Comparison of ENCODE assay signal across 23 cellular contexts in the genomic region with DNA sequence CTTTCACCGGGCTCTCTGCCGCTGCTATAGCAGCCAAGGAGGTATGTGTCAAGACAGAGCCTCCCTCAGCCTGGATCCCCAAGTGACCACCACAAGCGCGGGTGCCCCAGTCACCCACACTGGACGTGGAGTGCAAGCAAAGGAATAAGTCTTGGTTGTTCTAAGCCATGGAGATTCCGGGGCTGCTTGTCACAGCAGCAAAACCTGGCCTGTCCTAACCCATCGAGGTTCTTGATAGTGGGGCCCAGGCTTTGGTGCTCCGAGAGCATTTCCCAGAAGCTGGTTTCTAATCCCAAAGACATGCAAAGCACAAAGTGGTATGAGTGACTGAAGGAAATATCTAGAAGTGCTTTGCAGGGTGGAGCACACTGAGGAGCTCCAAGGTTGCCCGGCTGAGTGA. TPM values are rescaled to one million over a fixed set of nuclear protein-coding genes. Genes with fewer than 3 reads are reported as not detected.
A peak's percentile ranks its signal among the peaks of the same experiment; 100 is the strongest.
DNase-seq lines count a peak whose midpoint lies in the region; ATAC-seq, FAIRE-seq and TF ChIP-seq lines count a peak whose summit lies in the region.
"Had no signal": no experiment of that assay in that cellular context is flagged by ENCODE, and none has a peak within 500 bp of the region (broad histone marks: within the 10 kb centered on the region; RNA-seq: fewer than 3 reads in every experiment).

No MANE protein-coding gene starts in this region.

- POLR2A ChIA-PET in HepG2 (lab: Yijun Ruan, JAX): no interaction called here

- in situ Hi-C loops in HepG2 (cut with HindIII; ENCODE audit: extremely low pct_ligation_motif_present, low pct_unique_long_range_greater_than_20kb) (no loop called here), GM13976 (cut with MboI; ENCODE audit: low sequenced_read_pairs, unreplicated experiment) (no loop called here)

- TF ChIP-seq POLR2A in HepG2 (IDR thresholded peaks at IDR 0.05; ENCODE audit: insufficient read depth in 1 of 2, low read depth in 2 of 2, low read length in 2 of 2): no peak
- TF ChIP-seq POLR2A in right lobe of liver (IDR thresholded peaks at IDR 0.05): no peak
- TF ChIP-seq POLR2A in adrenal gland (IDR thresholded peaks at IDR 0.05): no peak

- BruUV-seq in HepG2 (replicated peaks; lab: Mats Ljungman, UMichigan): no TSS peak

- TF ChIP-seq CTCF in HepG2 (CRISPR knock-in tag; IDR thresholded peaks at IDR 0.05) (no peak), right lobe of liver (IDR thresholded peaks at IDR 0.05) (no peak), adrenal gland (IDR thresholded peaks at IDR 0.05) (no peak), neural crest cell (conservative IDR thresholded peaks at IDR 0.05) (no peak), GM13976 (IDR thresholded peaks at IDR 0.05; ENCODE audit: borderline replicate concordance, control extremely low read depth, extremely low read depth, insufficient read depth, missing control alignments) (no peak)

- no peak for FAIRE-seq in HepG2 (lab: Jason Lieb, UNC)
- FAIRE-seq: A549, D721Med, G401.6, GM12891, GM18507 had no signal

- no peaks in the 10 kb centered on the region for H3K27me3 Mint-ChIP-seq in neural crest cell (ENCODE audit: low read depth)
- H3K27me3 Mint-ChIP-seq: B cell; CD4-positive, alpha-beta T cell had no signal

- no peak overlapping the region for H3K4me3 Mint-ChIP-seq in neural crest cell
- H3K4me3 Mint-ChIP-seq: B cell; CD4-positive, alpha-beta T cell; CD8-positive, alpha-beta T cell had no signal

- CTCF ChIA-PET in HepG2 (lab: Yijun Ruan, JAX; ENCODE audit: low intra/inter-chr PET ratio, low total read pairs): no interaction called here

- no peaks in the 10 kb centered on the region for H3K9me3 Mint-ChIP-seq in neural crest cell
- H3K9me3 Mint-ChIP-seq: CD4-positive, alpha-beta T cell; CD8-positive, alpha-beta T cell had no signal

- H3K36me3 Mint-ChIP-seq in neural crest cell (ENCODE audit: low read depth): peaks cover 15% of the 10 kb centered on the region

- TF ChIP-seq RAD21 in HepG2 (CRISPR knock-in tag; IDR thresholded peaks at IDR 0.05): no peak

- no peak overlapping the region for H3K9ac ChIP-seq in HepG2 (ENCODE audit: insufficient read depth, low read depth, low read length)
- H3K9ac ChIP-seq: BLaER1 treated with 17β-estradiol and CSF1 and Interleukin-3, amounts not matched to agents 10 nM and 100 nM had no signal

- no peak overlapping the region for H3K4me2 ChIP-seq in HepG2 (ENCODE audit: low read depth, low read length)
- H3K4me2 ChIP-seq: A549; BLaER1 treated with 17β-estradiol and CSF1 and Interleukin-3, amounts not matched to agents 10 nM and 100 nM had no signal

- H4K20me1 ChIP-seq in HepG2 (ENCODE audit: insufficient read depth, low read length): no peaks in the 10 kb centered on the region

- no peak for TF ChIP-seq EP300 in HepG2 (IDR thresholded peaks at IDR 0.05; ENCODE audit: low read depth in 2 of 2, low read length in 2 of 2)
- no peak for TF ChIP-seq EP300 in HepG2 (CRISPR knock-in tag; IDR thresholded peaks at IDR 0.05; ENCODE audit: borderline replicate concordance)

- H3K27me3 ChIP-seq in HepG2 (ENCODE audit: control insufficient read depth in 1 of 2, insufficient read depth in 2 of 2, low read length in 2 of 2) (no peaks in the 10 kb centered on the region), right lobe of liver (no peaks in the 10 kb centered on the region), adrenal gland (no peaks in the 10 kb centered on the region)
- H3K27me3 ChIP-seq: BLaER1 treated with 17β-estradiol and CSF1 and Interleukin-3, amounts not matched to agents 10 nM and 100 nM had no signal

- H3K27ac ChIP-seq in HepG2 (ENCODE audit: extremely low read length, insufficient read depth, low read length) (no peak overlapping the region), right lobe of liver (no peak overlapping the region), adrenal gland (peak overlapping the region in 3 of 5 donors; percentile 87 to 92 (median 91))
- H3K27ac ChIP-seq: 22Rv1; A549; BLaER1 treated with 17β-estradiol and CSF1 and Interleukin-3, amounts not matched to agents 10 nM and 100 nM; C4-2B had no signal

- H2AFZ ChIP-seq in HepG2 (ENCODE audit: low read length): no peak overlapping the region

- peaks cover 46 to 94% of the 10 kb centered on the region in 2 experiments for H3K36me3 ChIP-seq in HepG2 (replicated peaks in 1 of 2; ENCODE audit: control insufficient read depth in 1 of 2, insufficient read depth in 2 of 2, low read length in 2 of 2)
- peaks cover 0 to 47% (median 25%) of the 10 kb centered on the region in 4 donors for H3K36me3 ChIP-seq in right lobe of liver
- H3K36me3 ChIP-seq in adrenal gland (replicated peaks in 1 of 2): peaks cover 0 to 67% of the 10 kb centered on the region in 2 donors

- H3K4me1 Mint-ChIP-seq in neural crest cell: peaks cover 3% of the 10 kb centered on the region
- H3K4me1 Mint-ChIP-seq: B cell had no signal

- H3K79me2 ChIP-seq in HepG2 (ENCODE audit: insufficient read depth, low read length): peaks cover under 1% of the 10 kb centered on the region

- H3K27ac Mint-ChIP-seq in neural crest cell (ENCODE audit: unreplicated experiment): peak overlapping the region; percentile 84
- H3K27ac Mint-ChIP-seq: B cell; CD4-positive, alpha-beta T cell; CD8-positive, alpha-beta T cell had no signal

- no peaks in the 10 kb centered on the region for H3K4me1 ChIP-seq in HepG2 (ENCODE audit: insufficient read depth, low read length)
- peaks cover 0 to 14% (median 6%) of the 10 kb centered on the region in 4 donors for H3K4me1 ChIP-seq in right lobe of liver
- H3K4me1 ChIP-seq in adrenal gland (replicated peaks in 1 of 2): peaks cover 22 to 50% of the 10 kb centered on the region in 2 donors
- H3K4me1 ChIP-seq: A549, Caco-2 had no signal

- H3K9me3 ChIP-seq in HepG2 (ENCODE audit: low read length) (no peaks in the 10 kb centered on the region), right lobe of liver (no peaks in the 10 kb centered on the region), adrenal gland (replicated peaks in 1 of 3) (no peaks in the 10 kb centered on the region)
- H3K9me3 ChIP-seq: A549; BLaER1 treated with 17β-estradiol and CSF1 and Interleukin-3, amounts not matched to agents 10 nM and 100 nM; Caco-2 had no signal

- H3K4me3 ChIP-seq in HepG2 (replicated peaks in 1 of 3; ENCODE audit: insufficient read depth in 1 of 3, low read depth in 2 of 3, low read length in 3 of 3) (no peak overlapping the region), right lobe of liver (no peak overlapping the region), adrenal gland (no peak overlapping the region)
- H3K4me3 ChIP-seq: A549; BLaER1 treated with 17β-estradiol and CSF1 and Interleukin-3, amounts not matched to agents 10 nM and 100 nM had no signal

- intact Hi-C loops in HepG2 (cut with micrococcal nuclease; ENCODE audit: unreplicated experiment): no loop called here
- intact Hi-C loops in right lobe of liver (cut with DNase I): no loop called here
- intact Hi-C loops in adrenal gland (cut with DNase I): no loop called here

- DNase-seq in HepG2 (ENCODE audit: low spot score) (no peak), right lobe of liver (no peak), adrenal gland (no peak), neural crest cell (ENCODE audit: low read depth, low spot score) (no peak), GM13976 (ENCODE audit: low spot score) (no peak), activated gamma-delta T cell treated with Interleukin-2 at 50 U/mL for 16 hours (no peak)
- DNase-seq in activated CD4-positive, CD25-positive, alpha-beta regulatory T cell (lab: John Stamatoyannopoulos, UW): no peak
- DNase-seq: AML-193; Caco-2; Calu3; CD4-positive, alpha-beta T cell; CD8-positive, alpha-beta T cell; DMS79 treated with DMSO at 0.1 percent for 48 hours; GF-D8 had no signal

- 81% methylated on average over 5 of the region's 9 CpGs for WGBS in HepG2 (ENCODE audit: low lambda C conversion rate)
- WGBS in right lobe of liver (ENCODE audit: insufficient coverage, low coverage, low lambda C conversion rate, missing lambda C conversion rate): 93% methylated on average over 2 of the region's 9 CpGs
- WGBS in adrenal gland, 4 donors: 87 to 93% (median 91%) methylated on average over 9 of the region's 9 CpGs

- ATAC-seq in HepG2 (no peak), right lobe of liver (no peak)
- ATAC-seq: A549; CD8-positive, alpha-beta T cell had no signal

TF ChIP-seq in HepG2, 621 proteins besides CTCF, POLR2A, EP300 and RAD21 (continues in another document):
- TF ChIP-seq ZNF12 (CRISPR knock-in tag; IDR thresholded peaks at IDR 0.05): peak; percentile 99

RNA-seq across cellular contexts. Expression of a gene that starts 51.3 kb away (rescaled TPM):
- total RNA-seq in HepG2 (2016; rRNA removed; fragmentation: Illumina TruSeq; extraction: Trizol) (33.2 and 63.4 TPM in 2 replicates), right lobe of liver (100 to 1,000 TPM; 128 to 359 (median 214) TPM), adrenal gland (1,000 to 10,000 TPM in 5 of 8 donors, 100 to 1,000 TPM in 3; 646 to 8,580 (median 1,325) TPM), neural crest cell (50.9 and 54.8 TPM in 2 replicates)
- total RNA-seq in HepG2 (2016; cell fraction: cytosol; rRNA removed; fragmentation: Illumina TruSeq; extraction: Trizol; ENCODE audit: low read depth): 10.1 and 11.6 TPM in 2 replicates
- total RNA-seq in HepG2 (2016; cell fraction: insoluble cytoplasmic fraction; rRNA removed; fragmentation: Illumina TruSeq; extraction: Trizol): 24.7 and 65.3 TPM in 2 replicates
- total RNA-seq in HepG2 (2016; cell fraction: membrane; rRNA removed; fragmentation: Illumina TruSeq; extraction: Trizol): 32.7 and 33.2 TPM in 2 replicates
- total RNA-seq in HepG2 (2016; cell fraction: nucleus; rRNA removed; fragmentation: Illumina TruSeq; extraction: Trizol): 82.8 and 99.0 TPM in 2 replicates
- polyA plus RNA-seq in HepG2 (2011; rRNA removed) (160 and 189 TPM in 2 replicates), adrenal gland (1,000 to 10,000 TPM in 2 of 3 donors, 100 to 1,000 TPM in 1; 213 to 5,784 (median 1,664) TPM)
- 208 and 213 TPM in 2 replicates for polyA plus RNA-seq in HepG2 (2011; cell fraction: cytosol; rRNA removed)
- polyA plus RNA-seq in HepG2 (2011; cell fraction: nucleus; rRNA removed): 869 and 1,053 TPM in 2 replicates
- polyA plus RNA-seq in HepG2 (2012): 214 and 253 TPM in 2 replicates
- polyA plus RNA-seq in HepG2 (2016; cell fraction: cytosol; fragmentation: Illumina TruSeq; extraction: Trizol; ENCODE audit: low read depth): 18.1 and 20.1 TPM in 2 replicates
- 42.8 and 60.7 TPM in 2 replicates for polyA plus RNA-seq in HepG2 (2016; cell fraction: insoluble cytoplasmic fraction; fragmentation: Illumina TruSeq; extraction: Trizol; ENCODE audit: low read depth)
- 42.2 and 44.0 TPM in 2 replicates for polyA plus RNA-seq in HepG2 (2016; cell fraction: membrane; fragmentation: Illumina TruSeq; extraction: Trizol; ENCODE audit: low read depth)
- polyA plus RNA-seq in HepG2 (2016; cell fraction: nucleus; fragmentation: Illumina TruSeq; extraction: Trizol; ENCODE audit: insufficient read depth, low read depth): 235 and 236 TPM in 2 replicates
- polyA minus RNA-seq in HepG2 (2011; rRNA and poly(A)+ RNA removed; ENCODE audit: low replicate concordance): 104 and 367 TPM in 2 replicates
- polyA minus RNA-seq in HepG2 (2011; cell fraction: cytosol; rRNA and poly(A)+ RNA removed): 143 and 183 TPM in 2 replicates
- 104 and 119 TPM in 2 replicates for polyA minus RNA-seq in HepG2 (2011; cell fraction: nucleus; rRNA and poly(A)+ RNA removed)

Comparison
In these comparisons a context has a peak if more than half of its experiments do, and no peak if none do; other contexts are left out.
1. H3K27ac ChIP-seq: peak in adrenal gland (3 of 5); none in HepG2 (single experiment) and right lobe of liver (0 of 3).